26 cellular contexts compared by ENCODE assay signal in the genomic region with DNA sequence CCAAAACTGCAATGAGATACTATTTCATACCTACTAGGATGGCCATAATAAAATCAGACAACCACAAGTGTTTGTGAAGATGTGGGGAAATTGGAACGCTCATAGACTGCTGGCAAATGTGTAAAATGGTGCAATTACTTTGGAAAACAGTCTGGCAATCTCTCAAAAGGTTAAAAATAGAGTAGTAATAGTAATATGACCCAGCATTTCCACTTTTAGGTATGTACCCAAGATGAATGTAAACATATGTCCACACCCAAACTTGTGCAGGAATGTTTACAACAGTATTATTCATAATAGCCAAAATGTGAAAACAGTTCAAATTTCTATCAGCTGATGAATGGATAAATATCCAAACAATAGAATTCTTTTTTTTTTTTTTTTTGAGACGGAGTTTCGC.
"Had no signal": no experiment of that assay in that cellular context is flagged by ENCODE, and none has a peak within 500 bp of the region (broad histone marks: within the 10 kb centered on the region; RNA-seq: fewer than 3 reads in every experiment).

No MANE protein-coding gene starts in this region.

- H3K27ac Mint-ChIP-seq: activated CD4-positive, alpha-beta memory T cell treated with anti-CD3 and anti-CD28 coated beads, Interleukin-2, amount 10 ng/mL, durations not matched to agents 7 days and 5 days; activated naive CD8-positive, alpha-beta T cell treated with anti-CD3 and anti-CD28 coated beads for 36 hours; activated T-helper 17 cell treated with anti-CD3 and anti-CD28 coated beads, Interleukin-2, amount 50 U/mL, for 72 hours; brain; dendritic cell treated with granulocyte-macrophage colony-stimulating factor and Interleukin-4, amounts not matched to agents 40 ng/mL and 50 ng/mL, for 4 days; naive thymus-derived CD4-positive, alpha-beta T cell; neural progenitor cell had no signal

- H3K36me3 ChIP-seq: esophagus squamous epithelium, gastroesophageal sphincter, heart right ventricle, neural progenitor cell, prostate gland, right atrium auricular region, tibial artery had no signal

- H3K27me3 ChIP-seq: esophagus squamous epithelium, gastroesophageal sphincter, heart right ventricle, neural progenitor cell, right atrium auricular region, tibial artery had no signal

- H3K4me3 Mint-ChIP-seq: activated CD4-positive, alpha-beta memory T cell treated with anti-CD3 and anti-CD28 coated beads, Interleukin-2, amount 10 ng/mL, durations not matched to agents 7 days and 5 days; activated naive CD8-positive, alpha-beta T cell treated with anti-CD3 and anti-CD28 coated beads for 36 hours; activated T-helper 17 cell treated with anti-CD3 and anti-CD28 coated beads, Interleukin-2, amount 50 U/mL, for 72 hours; brain; dendritic cell treated with granulocyte-macrophage colony-stimulating factor and Interleukin-4, amounts not matched to agents 40 ng/mL and 50 ng/mL, for 4 days; naive thymus-derived CD4-positive, alpha-beta T cell; neural progenitor cell had no signal

- H3K9me3 Mint-ChIP-seq: neural progenitor cell had no signal

- H3K4me3 ChIP-seq: esophagus squamous epithelium, gastroesophageal sphincter, heart right ventricle, neural progenitor cell, prostate gland, right atrium auricular region, tibial artery had no signal

- ATAC-seq: activated T-helper 17 cell treated with anti-CD3 and anti-CD28 coated beads, Interleukin-2, amount 50 U/mL, for 72 hours; gastroesophageal sphincter; heart right ventricle; naive thymus-derived CD4-positive, alpha-beta T cell; stimulated activated naive CD8-positive, alpha-beta T cell treated with anti-CD3 and anti-CD28 coated beads, Interleukin-15, Interleukin-2, amounts not matched to agents 100 U/mL and 50 U/mL, for 24 hours had no signal

- H3K4me1 Mint-ChIP-seq: activated CD4-positive, alpha-beta memory T cell treated with anti-CD3 and anti-CD28 coated beads, Interleukin-2, amount 10 ng/mL, durations not matched to agents 7 days and 5 days; activated naive CD8-positive, alpha-beta T cell treated with anti-CD3 and anti-CD28 coated beads for 36 hours; activated T-helper 17 cell treated with anti-CD3 and anti-CD28 coated beads, Interleukin-2, amount 50 U/mL, for 72 hours; naive thymus-derived CD4-positive, alpha-beta T cell; neural progenitor cell had no signal

- DNase-seq: activated CD4-positive, alpha-beta memory T cell treated with anti-CD3 and anti-CD28 coated beads, Interleukin-2, amount 10 ng/mL, durations not matched to agents 7 days and 5 days; activated CD4-positive, alpha-beta T cell treated with anti-CD3 and anti-CD28 coated beads for 48 hours; activated CD4-positive, CD25-positive, alpha-beta regulatory T cell; activated naive CD4-positive, alpha-beta T cell; activated naive CD8-positive, alpha-beta T cell treated with anti-CD3 and anti-CD28 coated beads for 36 hours; activated T-cell treated with anti-CD3 and anti-CD28 coated beads, Interleukin-2, amount 50 U/mL, for 1 hour; cerebellar nuclear complex; effector memory CD4-positive, alpha-beta T cell; esophagus squamous epithelium; heart right ventricle; kidney glomerular epithelial cell; mesendoderm; naive thymus-derived CD4-positive, alpha-beta T cell; stimulated activated CD4-positive, alpha-beta T cell treated with anti-CD3 and anti-CD28 coated beads, Interleukin-2, amount 100 ng/mL, for 24 hours; stimulated activated naive CD8-positive, alpha-beta T cell treated with anti-CD3 and anti-CD28 coated beads, Interleukin-15, Interleukin-2, amounts not matched to agents 100 U/mL and 50 U/mL, for 24 hours; substantia nigra; T-helper 1 cell; T1000; tibial artery had no signal

- H3K27me3 Mint-ChIP-seq: activated CD4-positive, alpha-beta memory T cell treated with anti-CD3 and anti-CD28 coated beads, Interleukin-2, amount 10 ng/mL, durations not matched to agents 7 days and 5 days; activated naive CD8-positive, alpha-beta T cell treated with anti-CD3 and anti-CD28 coated beads for 36 hours; activated T-helper 17 cell treated with anti-CD3 and anti-CD28 coated beads, Interleukin-2, amount 50 U/mL, for 72 hours; brain; dendritic cell treated with granulocyte-macrophage colony-stimulating factor and Interleukin-4, amounts not matched to agents 40 ng/mL and 50 ng/mL, for 4 days; naive thymus-derived CD4-positive, alpha-beta T cell had no signal

- H3K4me1 ChIP-seq: esophagus squamous epithelium, gastroesophageal sphincter, heart right ventricle, neural progenitor cell, prostate gland, right atrium auricular region, tibial artery had no signal

- H3K27ac ChIP-seq: esophagus squamous epithelium, gastroesophageal sphincter, heart right ventricle, neural progenitor cell, prostate gland, right atrium auricular region, tibial artery had no signal

- H3K36me3 Mint-ChIP-seq: activated naive CD8-positive, alpha-beta T cell treated with anti-CD3 and anti-CD28 coated beads for 36 hours; brain; naive thymus-derived CD4-positive, alpha-beta T cell; neural progenitor cell had no signal

- H3K9me3 ChIP-seq: esophagus squamous epithelium, gastroesophageal sphincter, prostate gland, right atrium auricular region, tibial artery had no signal
